21 cellular contexts compared by ENCODE assay signal in genomic region chr2:215038411-215038810, GRCh38.
"Had no signal": no experiment of that assay in that cellular context is flagged by ENCODE, and none has a peak within 500 bp of the region (broad histone marks: within the 10 kb centered on the region; RNA-seq: fewer than 3 reads in every experiment).

No MANE protein-coding gene starts in this region.

- H3K4me3 ChIP-seq: coronary artery, dorsolateral prefrontal cortex, esophagus muscularis mucosa, gastroesophageal sphincter, heart left ventricle, hepatocyte, left lung, lower lobe of right lung, mucosa of descending colon had no signal

- H3K4me1 ChIP-seq: esophagus muscularis mucosa, foreskin keratinocyte, gastroesophageal sphincter, heart left ventricle, left lung, lower lobe of right lung had no signal

- H3K79me2 ChIP-seq: hepatocyte had no signal

- H3K4me2 ChIP-seq: hepatocyte had no signal

- ATAC-seq: foreskin keratinocyte, gastroesophageal sphincter, heart left ventricle, left colon, left lung, left ventricle myocardium superior, lower lobe of right lung, mucosa of descending colon had no signal

- H3K9me3 ChIP-seq: esophagus muscularis mucosa, left lung, lower lobe of right lung, mucosa of descending colon had no signal

- H2AFZ ChIP-seq: hepatocyte had no signal

- H3K27me3 ChIP-seq: dorsolateral prefrontal cortex, esophagus muscularis mucosa, foreskin keratinocyte, gastroesophageal sphincter, heart left ventricle, hepatocyte, left lung had no signal

- H3K27ac ChIP-seq: coronary artery, dorsolateral prefrontal cortex, esophagus muscularis mucosa, foreskin keratinocyte, gastroesophageal sphincter, heart left ventricle, hepatocyte, left lung, lower lobe of right lung had no signal

- DNase-seq: dermis blood vessel endothelial cell; dorsolateral prefrontal cortex; effector CD4-positive, alpha-beta T cell; effector memory CD4-positive, alpha-beta T cell; foreskin keratinocyte; heart left ventricle; hypothalamus; immature natural killer cell; islet precursor cell; kidney; kidney glomerular epithelial cell; left colon; left lung; left ventricle myocardium superior; lower lobe of right lung; mesenchymal stem cell; mucosa of descending colon had no signal

- H3K36me3 ChIP-seq: esophagus muscularis mucosa, gastroesophageal sphincter, heart left ventricle, left lung, lower lobe of right lung had no signal
